Comparison of ENCODE assay signal across 19 cellular contexts in genomic region chr22:47759909-47760308, GRCh38.
DNase-seq lines count a peak whose midpoint lies in the region; ATAC-seq and TF ChIP-seq lines count a peak whose summit lies in the region.
"Had no signal": no experiment of that assay in that cellular context is flagged by ENCODE, and none has a peak within 500 bp of the region (broad histone marks: within the 10 kb centered on the region; RNA-seq: fewer than 3 reads in every experiment).

No MANE protein-coding gene starts in this region.

- H3K4me1 ChIP-seq in OCI-LY1 (ENCODE audit: insufficient read depth, low read length, severe bottlenecking) = peaks cover 5% of the 10 kb centered on the region
- no peaks in the 10 kb centered on the region for H3K4me1 ChIP-seq in esophagus muscularis mucosa
- no peaks in the 10 kb centered on the region for H3K4me1 ChIP-seq in mucosa of descending colon (ENCODE audit: low read depth)
- H3K4me1 ChIP-seq: BE2C, BLaER1, Caco-2 had no signal

- H3K36me3 ChIP-seq in OCI-LY1 (ENCODE audit: insufficient read depth, low read length) = no peaks in the 10 kb centered on the region; the same call in 1 of the 2 replicates
- H3K36me3 ChIP-seq in esophagus muscularis mucosa = no peaks in the 10 kb centered on the region
- H3K36me3 ChIP-seq in mucosa of descending colon (ENCODE audit: low read depth) = no peaks in the 10 kb centered on the region
- H3K36me3 ChIP-seq: BE2C, BLaER1 had no signal

- 68% methylated on average over 3 of the region's 3 CpGs for WGBS in esophagus muscularis mucosa

- H4K20me1 ChIP-seq in OCI-LY1 (ENCODE audit: insufficient read depth, low read length) = no peaks in the 10 kb centered on the region
- H4K20me1 ChIP-seq: BLaER1 had no signal

- H3K9ac ChIP-seq in OCI-LY1 (ENCODE audit: low read length) = no peak overlapping the region
- H3K9ac ChIP-seq: BLaER1 had no signal

- ATAC-seq in mucosa of descending colon = no peak
- ATAC-seq in activated T-helper 17 cell treated with anti-CD3 and anti-CD28 coated beads, Interleukin-2, amount 50 U/mL, for 72 hours (replicated peaks) = no peak
- no peak for ATAC-seq in GM18517 (IDR thresholded peaks at IDR 0.05; ENCODE audit: unreplicated experiment)
- ATAC-seq: CD8-positive, alpha-beta T cell had no signal

- no peaks in the 10 kb centered on the region for H3K9me2 ChIP-seq in OCI-LY1 (ENCODE audit: low read depth, low read length)

- H3K9me3 ChIP-seq in OCI-LY1 (ENCODE audit: low read length) (no peaks in the 10 kb centered on the region), esophagus muscularis mucosa (no peaks in the 10 kb centered on the region), mucosa of descending colon (no peaks in the 10 kb centered on the region)
- H3K9me3 ChIP-seq: BE2C, BLaER1, Caco-2 had no signal

- peaks cover 18% of the 10 kb centered on the region for H3K27me3 Mint-ChIP-seq in activated T-helper 17 cell treated with anti-CD3 and anti-CD28 coated beads, Interleukin-2, amount 50 U/mL, for 72 hours
- H3K27me3 Mint-ChIP-seq: CD4-positive, CD25-positive, alpha-beta regulatory T cell had no signal

- no peak overlapping the region for H3K4me3 Mint-ChIP-seq in activated T-helper 17 cell treated with anti-CD3 and anti-CD28 coated beads, Interleukin-2, amount 50 U/mL, for 72 hours
- H3K4me3 Mint-ChIP-seq: CD14-positive monocyte; CD4-positive, CD25-positive, alpha-beta regulatory T cell; CD8-positive, alpha-beta T cell had no signal

- no peaks in the 10 kb centered on the region for H3K79me2 ChIP-seq in OCI-LY1 (ENCODE audit: insufficient read depth, low read length)

- no peak overlapping the region for H3K27ac Mint-ChIP-seq in activated T-helper 17 cell treated with anti-CD3 and anti-CD28 coated beads, Interleukin-2, amount 50 U/mL, for 72 hours
- H3K27ac Mint-ChIP-seq: CD14-positive monocyte; CD4-positive, CD25-positive, alpha-beta regulatory T cell; CD8-positive, alpha-beta T cell had no signal

- TF ChIP-seq POLR2A in esophagus muscularis mucosa (IDR thresholded peaks at IDR 0.05; ENCODE audit: low read depth) = no peak

- H3K27ac ChIP-seq in OCI-LY1 (ENCODE audit: low read depth, low read length, poor library complexity, severe bottlenecking) (no peak overlapping the region), esophagus muscularis mucosa (replicated peaks in 1 of 4) (no peak overlapping the region), dorsolateral prefrontal cortex (no peak overlapping the region)
- H3K27ac ChIP-seq: BLaER1 had no signal

- H3K4me2 ChIP-seq in OCI-LY1 (ENCODE audit: low read length) = no peak overlapping the region
- H3K4me2 ChIP-seq: BLaER1 had no signal

- H3K4me1 Mint-ChIP-seq in activated T-helper 17 cell treated with anti-CD3 and anti-CD28 coated beads, Interleukin-2, amount 50 U/mL, for 72 hours = no peaks in the 10 kb centered on the region
- H3K4me1 Mint-ChIP-seq: CD14-positive monocyte; CD4-positive, CD25-positive, alpha-beta regulatory T cell had no signal

- intact Hi-C loops in esophagus muscularis mucosa (cut with DNase I) (no loop called here), mucosa of descending colon (cut with DNase I, micrococcal nuclease) (no loop called here), dorsolateral prefrontal cortex (cut with DNase I) (no loop called here)

- no peaks in the 10 kb centered on the region for H3K36me3 Mint-ChIP-seq in activated T-helper 17 cell treated with anti-CD3 and anti-CD28 coated beads, Interleukin-2, amount 50 U/mL, for 72 hours (ENCODE audit: low read depth)
- H3K36me3 Mint-ChIP-seq: CD14-positive monocyte; CD4-positive, CD25-positive, alpha-beta regulatory T cell; CD8-positive, alpha-beta T cell had no signal

- H3K27me3 ChIP-seq in OCI-LY1 (ENCODE audit: insufficient read depth, low read length) (peaks cover 7% of the 10 kb centered on the region; the same call in 1 of the 2 replicates), esophagus muscularis mucosa (peaks cover 0 to 32% (median 0%) of the 10 kb centered on the region in 4 donors), dorsolateral prefrontal cortex (peaks cover 0 to 15% (median 0%) of the 10 kb centered on the region in 45 donors)
- H3K27me3 ChIP-seq: BE2C, BLaER1 had no signal

- H3K4me3 ChIP-seq in OCI-LY1 (ENCODE audit: low read depth, low read length, poor library complexity, severe bottlenecking) (peak overlapping the region; percentile 34), esophagus muscularis mucosa (no peak overlapping the region), mucosa of descending colon (no peak overlapping the region), dorsolateral prefrontal cortex (no peak overlapping the region)
- H3K4me3 ChIP-seq: BLaER1 had no signal

- TF ChIP-seq EP300 in esophagus muscularis mucosa (IDR thresholded peaks at IDR 0.05) = no peak

- H2AFZ ChIP-seq in OCI-LY1 (ENCODE audit: low read length) = no peak overlapping the region

- no peaks in the 10 kb centered on the region for H3F3A ChIP-seq in OCI-LY1 (ENCODE audit: insufficient read depth, low read length)

- TF ChIP-seq CTCF in OCI-LY1 (IDR thresholded peaks at IDR 0.05; ENCODE audit: low read length) = no peak
- no peak for TF ChIP-seq CTCF in esophagus muscularis mucosa (IDR thresholded peaks at IDR 0.05)
- no peak for TF ChIP-seq CTCF in mucosa of descending colon (IDR thresholded peaks at IDR 0.05)
- TF ChIP-seq CTCF in dorsolateral prefrontal cortex (IDR thresholded peaks at IDR 0.05 in 54 of 56, conservative IDR thresholded peaks at IDR 0.05 in 2 of 56; ENCODE audit: low read depth in 1 of 56, partially characterized antibody in 56 of 56) = no peak

- peaks cover 5% of the 10 kb centered on the region for H3K9me3 Mint-ChIP-seq in activated T-helper 17 cell treated with anti-CD3 and anti-CD28 coated beads, Interleukin-2, amount 50 U/mL, for 72 hours
- H3K9me3 Mint-ChIP-seq: CD8-positive, alpha-beta T cell had no signal

- peak; percentile 1 for DNase-seq in NAMALWA (ENCODE audit: low spot score)
- DNase-seq in esophagus muscularis mucosa (ENCODE audit: extremely low spot score) = peak; percentile 89
- DNase-seq in mucosa of descending colon = no peak
- no peak for DNase-seq in dorsolateral prefrontal cortex
- DNase-seq: 8988T; ACHN; BE2C; C1 segment of cervical spinal cord; Caco-2; Calu3; CD4-positive, CD25-positive, alpha-beta regulatory T cell; CD8-positive, alpha-beta T cell; DMS79 treated with DMSO at 0.1 percent for 48 hours; GF-D8 had no signal

Comparison
In these comparisons a context has a peak if more than half of its experiments do, and no peak if none do; other contexts are left out.
1. DNase-seq: peak in NAMALWA (single experiment) and esophagus muscularis mucosa (single experiment); none in mucosa of descending colon (0 of 3) and dorsolateral prefrontal cortex (0 of 10).